Comparison of ENCODE assay signal across 11 cellular contexts in the genomic region with DNA sequence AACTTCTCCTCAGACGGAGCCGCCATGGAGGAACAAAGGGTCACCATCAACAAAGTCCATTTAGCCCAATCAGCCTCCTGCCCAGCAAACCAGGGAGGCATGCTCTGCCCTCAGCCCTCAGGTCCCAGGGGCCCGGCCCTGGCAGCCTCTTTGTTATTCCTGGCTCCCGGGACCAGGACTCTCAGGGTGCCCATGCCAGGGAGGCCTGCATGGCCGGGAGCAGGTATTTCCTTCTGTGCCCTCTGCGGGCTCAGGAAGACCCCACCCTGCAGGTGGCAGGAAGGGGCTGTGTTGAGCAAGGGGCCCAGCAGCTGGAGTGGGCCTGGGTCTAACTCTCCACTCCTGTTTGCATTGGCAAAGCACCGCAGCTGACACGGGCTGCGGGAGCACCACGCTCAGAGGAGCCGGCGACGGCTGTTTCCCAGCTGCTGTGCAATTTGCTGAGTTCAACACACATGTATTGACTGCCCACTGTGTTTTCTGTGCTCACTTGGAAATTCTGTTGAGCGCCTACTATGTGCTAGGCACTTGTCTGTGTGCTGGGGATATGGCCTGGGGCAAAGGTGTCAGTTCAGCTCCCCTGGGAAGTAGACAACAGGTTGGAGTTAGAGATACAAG. TPM values are rescaled to one million over a fixed set of nuclear protein-coding genes. Genes with fewer than 3 reads are reported as not detected.
DNase-seq lines count a peak whose midpoint lies in the region; ATAC-seq, FAIRE-seq and TF ChIP-seq lines count a peak whose summit lies in the region.
"Not testable (repeated sequence)": the region's sequence is repeated elsewhere in the genome, so short reads cannot be mapped to it uniquely, and the experiment has no call there.
"Had no signal": no experiment of that assay in that cellular context is flagged by ENCODE, and none has a peak within 500 bp of the region (broad histone marks: within the 10 kb centered on the region; RNA-seq: fewer than 3 reads in every experiment).

No MANE protein-coding gene starts in this region.

- TF ChIP-seq POLR2A in endothelial cell of umbilical vein (IDR thresholded peaks at IDR 0.05; ENCODE audit: low read depth, low read length); HepG2 (IDR thresholded peaks at IDR 0.05; ENCODE audit: insufficient read depth in 1 of 2, low read depth in 2 of 2, low read length in 2 of 2): not testable (repeated sequence)

- H3K9ac ChIP-seq in BLaER1 treated with 17β-estradiol and CSF1 and Interleukin-3, amounts not matched to agents 10 nM and 100 nM = 0 out of 22 replicates have a peak overlapping the region, but pooled peaks of 2 of the 11 experiments have one; percentile 14 to 20
- H3K9ac ChIP-seq in endothelial cell of umbilical vein (replicated peaks; ENCODE audit: extremely low read depth, insufficient read depth, low read length); HepG2 (ENCODE audit: insufficient read depth, low read depth, low read length): not testable (repeated sequence)

- H3K4me1 ChIP-seq in BLaER1 treated with 17β-estradiol and CSF1 and Interleukin-3, amounts not matched to agents 10 nM and 100 nM = peaks cover 0 to 89% (median 74%) of the 10 kb centered on the region in 10 experiments; a peak in 18 of 20 replicates
- not testable (repeated sequence) for H3K4me1 ChIP-seq in endothelial cell of umbilical vein (ENCODE audit: control insufficient read depth, extremely low read depth, insufficient read depth, low read length); mucosa of descending colon (ENCODE audit: low read depth); aorta (ENCODE audit: control insufficient read depth in 1 of 2, insufficient read depth in 2 of 2, low read length in 2 of 2)
- peaks cover 19% of the 10 kb centered on the region for H3K4me1 ChIP-seq in HepG2 (ENCODE audit: insufficient read depth, low read length)

- not testable (repeated sequence) for H3K4me1 Mint-ChIP-seq in WTC11

- in situ Hi-C loops in HepG2 (cut with HindIII; ENCODE audit: extremely low pct_ligation_motif_present, low pct_unique_long_range_greater_than_20kb) = loop anchor here (5.0 to 10.0 kb wide), 2 partner anchors 137 to 310 kb away; no protein-coding TSS in a partner anchor

- H3K27me3 Mint-ChIP-seq in WTC11 (ENCODE audit: low read depth) = not testable (repeated sequence)

- peak overlapping the region; percentile 21 for H3K27ac Mint-ChIP-seq in WTC11

- dilution Hi-C loops in endothelial cell of umbilical vein (cut with MboI; ENCODE audit: extremely low pct_ligation_motif_present, low sequenced_read_pairs) = not testable (repeated sequence)

- H4K20me1 ChIP-seq in BLaER1 treated with 17β-estradiol and CSF1 and Interleukin-3, amounts not matched to agents 10 nM and 100 nM = peaks cover 0 to 14% (median 0%) of the 10 kb centered on the region in 11 experiments; a peak in 2 of 22 replicates
- H4K20me1 ChIP-seq in endothelial cell of umbilical vein (replicated peaks; ENCODE audit: control insufficient read depth, extremely low read depth, insufficient read depth, low read length); HepG2 (ENCODE audit: insufficient read depth, low read length): not testable (repeated sequence)

- H3K27me3 ChIP-seq in BLaER1 treated with 17β-estradiol and CSF1 and Interleukin-3, amounts not matched to agents 10 nM and 100 nM = peaks cover 0 to 20% (median 0%) of the 10 kb centered on the region in 11 experiments; a peak in 2 of 22 replicates
- not testable (repeated sequence) for H3K27me3 ChIP-seq in endothelial cell of umbilical vein (ENCODE audit: control insufficient read depth in 2 of 2, insufficient read depth in 2 of 2, low read length in 2 of 2); aorta (ENCODE audit: control insufficient read depth in 1 of 2, insufficient read depth in 2 of 2, low read length in 1 of 2)
- peaks cover 0 to 18% of the 10 kb centered on the region in 2 experiments; a peak in 4 of 5 replicates for H3K27me3 ChIP-seq in HepG2 (ENCODE audit: control insufficient read depth in 1 of 2, insufficient read depth in 2 of 2, low read length in 2 of 2)

- H3K79me2 ChIP-seq in endothelial cell of umbilical vein (ENCODE audit: control insufficient read depth, insufficient read depth, low read length); HepG2 (ENCODE audit: insufficient read depth, low read length): not testable (repeated sequence)

- not testable (repeated sequence) for H3K9me3 Mint-ChIP-seq in WTC11

- not testable (repeated sequence) for H2AFZ ChIP-seq in endothelial cell of umbilical vein (ENCODE audit: low read depth, low read length); HepG2 (ENCODE audit: low read length)

- 31% methylated on average over 5 of the region's 14 CpGs for WGBS in HepG2 (ENCODE audit: low lambda C conversion rate)
- 4 to 10% methylated on average over 11 to 14 of the region's 14 CpGs for WGBS in aorta, 2 donors

- H3K9me1 ChIP-seq in endothelial cell of umbilical vein (replicated peaks; ENCODE audit: control insufficient read depth, extremely low read depth, insufficient read depth, low read length) = not testable (repeated sequence)

- BruUV-seq in endothelial cell of umbilical vein (replicated peaks; lab: Mats Ljungman, UMichigan); HepG2 (replicated peaks; lab: Mats Ljungman, UMichigan): not testable (repeated sequence)

- H3K4me3 Mint-ChIP-seq in WTC11 = not testable (repeated sequence)

- not testable (repeated sequence) for H3K4me3 ChIP-seq in BLaER1 treated with 17β-estradiol and CSF1 and Interleukin-3, amounts not matched to agents 10 nM and 100 nM; endothelial cell of umbilical vein (replicated peaks in 1 of 3; ENCODE audit: insufficient read depth in 1 of 3, low read depth in 1 of 3, low read length in 3 of 3); HepG2 (replicated peaks in 1 of 3; ENCODE audit: insufficient read depth in 1 of 3, low read depth in 2 of 3, low read length in 3 of 3); mucosa of descending colon; aorta (ENCODE audit: low read length in 2 of 2)

- not testable (repeated sequence) for TF ChIP-seq CTCF in WTC11 (IDR thresholded peaks at IDR 0.05); endothelial cell of umbilical vein (IDR thresholded peaks at IDR 0.05; ENCODE audit: extremely low read depth in 1 of 2, insufficient read depth in 1 of 2, low read depth in 1 of 2, low read length in 2 of 2); HepG2 (CRISPR knock-in tag; IDR thresholded peaks at IDR 0.05); mucosa of descending colon (IDR thresholded peaks at IDR 0.05)

- TF ChIP-seq RAD21 in HepG2 (CRISPR knock-in tag; IDR thresholded peaks at IDR 0.05) = not testable (repeated sequence)

- H3K36me3 Mint-ChIP-seq in WTC11 = not testable (repeated sequence)

- POLR2A ChIA-PET in WTC11 (lab: Charles Lee); endothelial cell of umbilical vein (lab: Charles Lee); HepG2 (lab: Yijun Ruan, JAX): not testable (repeated sequence)

- H3K4me2 ChIP-seq in BLaER1 treated with 17β-estradiol and CSF1 and Interleukin-3, amounts not matched to agents 10 nM and 100 nM = peak overlapping the region in 9 of 11 experiments; percentile 44 to 74 (median 68); a peak in 18 of 22 replicates
- not testable (repeated sequence) for H3K4me2 ChIP-seq in endothelial cell of umbilical vein (ENCODE audit: insufficient read depth, low read length)
- peak overlapping the region; percentile 49; the same call in 1 of the 2 replicates for H3K4me2 ChIP-seq in HepG2 (ENCODE audit: low read depth, low read length)

- not testable (repeated sequence) for ATAC-seq in WTC11, HepG2, mucosa of descending colon
- ATAC-seq in aorta (ENCODE audit: low FRiP score) = peak; percentile 74

- peak; percentile 73 for FAIRE-seq in endothelial cell of umbilical vein (lab: Jason Lieb, UNC)
- FAIRE-seq in HepG2 (lab: Jason Lieb, UNC) = not testable (repeated sequence)

- H3K36me3 ChIP-seq in BLaER1 treated with 17β-estradiol and CSF1 and Interleukin-3, amounts not matched to agents 10 nM and 100 nM; endothelial cell of umbilical vein (ENCODE audit: control insufficient read depth in 2 of 2, extremely low read depth in 1 of 2, insufficient read depth in 2 of 2, low read length in 2 of 2); HepG2 (replicated peaks in 1 of 2; ENCODE audit: control insufficient read depth in 1 of 2, insufficient read depth in 2 of 2, low read length in 2 of 2); mucosa of descending colon (ENCODE audit: low read depth); aorta (ENCODE audit: control insufficient read depth in 1 of 2, insufficient read depth in 2 of 2, low read length in 1 of 2): not testable (repeated sequence)

- CTCF ChIA-PET in WTC11 (lab: Charles Lee) (interaction anchor here (1.2 kb wide), 2 partner anchors 14 to 89 kb away, joined by 3 to 4 read pairs; no protein-coding TSS in a partner anchor), endothelial cell of umbilical vein (lab: Charles Lee) (interaction anchor here (1.3 kb wide), 1 partner anchor 137 kb away, joined by 6 read pairs; no protein-coding TSS in a partner anchor)
- CTCF ChIA-PET in HepG2 (lab: Yijun Ruan, JAX; ENCODE audit: low intra/inter-chr PET ratio, low total read pairs) = not testable (repeated sequence)

- DNase-seq in NCI-H69 (lab: John Stamatoyannopoulos, UW) = peak; percentile 19
- DNase-seq in WTC11 (ENCODE audit: low spot score); endothelial cell of umbilical vein (ENCODE audit: low read depth, low spot score); HepG2 (ENCODE audit: low spot score): not testable (repeated sequence)
- DNase-seq in mucosa of descending colon = peak in 2 of 3 donors; percentile 6 to 26
- peak; percentile 77 for DNase-seq in posterior vena cava (ENCODE audit: low spot score)
- peak; percentile 87 to 92 for DNase-seq in aorta

- not testable (repeated sequence) for H3K9me3 ChIP-seq in BLaER1 treated with 17β-estradiol and CSF1 and Interleukin-3, amounts not matched to agents 10 nM and 100 nM (replicated peaks in 1 of 11); endothelial cell of umbilical vein (replicated peaks; ENCODE audit: control insufficient read depth, insufficient read depth, low read length); HepG2 (ENCODE audit: low read length); mucosa of descending colon; aorta (ENCODE audit: control insufficient read depth, low read length)

- H3K27ac ChIP-seq in BLaER1 treated with 17β-estradiol and CSF1 and Interleukin-3, amounts not matched to agents 10 nM and 100 nM; endothelial cell of umbilical vein (ENCODE audit: insufficient read depth, low read depth, low read length); HepG2 (ENCODE audit: extremely low read length, insufficient read depth, low read length); aorta (ENCODE audit: low read depth in 1 of 2, low read length in 2 of 2): not testable (repeated sequence)

- intact Hi-C loops in endothelial cell of umbilical vein (cut with micrococcal nuclease) (loop anchor here (5.0 to 10.0 kb wide), 4 partner anchors 60 to 310 kb away; a partner anchor contains a TSS), HepG2 (cut with micrococcal nuclease; ENCODE audit: unreplicated experiment) (loop anchor here (5.0 kb wide), 2 partner anchors 37 to 307 kb away; a partner anchor contains a TSS), mucosa of descending colon (cut with DNase I, micrococcal nuclease) (loop anchor here in 1 of 2 donors (10.0 kb wide), 1 partner anchor 140 kb away; no protein-coding TSS in a partner anchor), posterior vena cava (cut with DNase I) (loop anchor here (10.0 kb wide), 4 partner anchors 120 to 210 kb away; a partner anchor contains a TSS), aorta (cut with DNase I) (loop anchor here (5.0 to 10.0 kb wide), 5 partner anchors 110 to 300 kb away; a partner anchor contains a TSS)

- not testable (repeated sequence) for TF ChIP-seq EP300 in HepG2 (IDR thresholded peaks at IDR 0.05; ENCODE audit: low read depth in 2 of 2, low read length in 2 of 2); HepG2 (CRISPR knock-in tag; IDR thresholded peaks at IDR 0.05; ENCODE audit: borderline replicate concordance)

RNA-seq across cellular contexts. Expression of a gene that starts 33.2 kb away (rescaled TPM):
- total RNA-seq in WTC11 (2021) = 0.18 TPM in 2 of 3 replicates, not detected in the other
- total RNA-seq in endothelial cell of umbilical vein = not detected in 2 replicates
- not detected in 2 replicates for polyA plus RNA-seq in endothelial cell of umbilical vein
- not detected in 2 replicates for polyA plus RNA-seq in endothelial cell of umbilical vein (2011; cell fraction: cytosol; rRNA removed)
- polyA plus RNA-seq in endothelial cell of umbilical vein (2011; cell fraction: nucleus; rRNA removed) = not detected in 2 replicates
- not detected in 2 replicates for polyA plus RNA-seq in endothelial cell of umbilical vein (2012)
- polyA minus RNA-seq in endothelial cell of umbilical vein = not detected in 2 replicates
- polyA minus RNA-seq in endothelial cell of umbilical vein (2011; cell fraction: cytosol; rRNA and poly(A)+ RNA removed) = not detected
- polyA minus RNA-seq in endothelial cell of umbilical vein (2011; cell fraction: nucleus; rRNA and poly(A)+ RNA removed) = not detected in 2 replicates
- total RNA-seq in HepG2 (2016; rRNA removed; fragmentation: Illumina TruSeq; extraction: Trizol) = not detected in 2 replicates
- not detected in 2 replicates for total RNA-seq in HepG2 (2016; cell fraction: cytosol; rRNA removed; fragmentation: Illumina TruSeq; extraction: Trizol; ENCODE audit: low read depth)
- total RNA-seq in HepG2 (2016; cell fraction: insoluble cytoplasmic fraction; rRNA removed; fragmentation: Illumina TruSeq; extraction: Trizol) = not detected in 2 replicates
- not detected in 2 replicates for total RNA-seq in HepG2 (2016; cell fraction: membrane; rRNA removed; fragmentation: Illumina TruSeq; extraction: Trizol)
- not detected in 2 replicates for total RNA-seq in HepG2 (2016; cell fraction: nucleus; rRNA removed; fragmentation: Illumina TruSeq; extraction: Trizol)
- polyA plus RNA-seq in HepG2 (2011; rRNA removed) = not detected in 2 replicates
- not detected in 2 replicates for polyA plus RNA-seq in HepG2 (2011; cell fraction: cytosol; rRNA removed)
- polyA plus RNA-seq in HepG2 (2011; cell fraction: nucleus; rRNA removed) = not detected in 2 replicates
- polyA plus RNA-seq in HepG2 (2012) = not detected in 2 replicates
- polyA plus RNA-seq in HepG2 (2016; cell fraction: cytosol; fragmentation: Illumina TruSeq; extraction: Trizol; ENCODE audit: low read depth) = not detected in 2 replicates
- not detected in 2 replicates for polyA plus RNA-seq in HepG2 (2016; cell fraction: insoluble cytoplasmic fraction; fragmentation: Illumina TruSeq; extraction: Trizol; ENCODE audit: low read depth)
- not detected in 2 replicates for polyA plus RNA-seq in HepG2 (2016; cell fraction: membrane; fragmentation: Illumina TruSeq; extraction: Trizol; ENCODE audit: low read depth)
- polyA plus RNA-seq in HepG2 (2016; cell fraction: nucleus; fragmentation: Illumina TruSeq; extraction: Trizol; ENCODE audit: insufficient read depth, low read depth) = not detected in 2 replicates
- 0.09 TPM in 1 of 2 replicates, not detected in the other for polyA minus RNA-seq in HepG2 (2011; rRNA and poly(A)+ RNA removed; ENCODE audit: low replicate concordance)
- polyA minus RNA-seq in HepG2 (2011; cell fraction: cytosol; rRNA and poly(A)+ RNA removed) = not detected in 2 replicates
- not detected in 2 replicates for polyA minus RNA-seq in HepG2 (2011; cell fraction: nucleus; rRNA and poly(A)+ RNA removed)
- total RNA-seq in mucosa of descending colon = 1 to 10 TPM in 1 of 3 donors, under 1 TPM in 2; 0.38 to 1.4 (median 0.98) TPM
- total RNA-seq in posterior vena cava = not detected
- not detected for total RNA-seq in aorta
- polyA plus RNA-seq in aorta = not detected
- total RNA-seq: A172; CD8-positive, alpha-beta T cell; GM23338 had no signal

RNA-seq across cellular contexts. Expression of a gene that starts 37.2 kb away (rescaled TPM):
- total RNA-seq in WTC11 (2021) (127 to 140 TPM (median 136 TPM) in 3 replicates), endothelial cell of umbilical vein (246 and 262 TPM in 2 replicates), HepG2 (2016; rRNA removed; fragmentation: Illumina TruSeq; extraction: Trizol) (43.6 and 50.2 TPM in 2 replicates), mucosa of descending colon (100 to 1,000 TPM; 150 to 249 (median 231) TPM), posterior vena cava (100 to 1,000 TPM; 359 to 405 TPM), aorta (100 to 1,000 TPM; 361 to 519 TPM)
- polyA plus RNA-seq in endothelial cell of umbilical vein (94.6 and 102 TPM in 2 replicates), HepG2 (2011; rRNA removed) (42.9 and 52.4 TPM in 2 replicates), aorta (100 to 1,000 TPM in 1 of 2 donors, 10 to 100 TPM in 1; 97.8 to 241 TPM)
- 84.4 and 92.1 TPM in 2 replicates for polyA plus RNA-seq in endothelial cell of umbilical vein (2011; cell fraction: cytosol; rRNA removed)
- 160 and 171 TPM in 2 replicates for polyA plus RNA-seq in endothelial cell of umbilical vein (2011; cell fraction: nucleus; rRNA removed)
- 165 and 190 TPM in 2 replicates for polyA plus RNA-seq in endothelial cell of umbilical vein (2012)
- polyA minus RNA-seq in endothelial cell of umbilical vein = 177 and 225 TPM in 2 replicates
- 72.5 TPM for polyA minus RNA-seq in endothelial cell of umbilical vein (2011; cell fraction: cytosol; rRNA and poly(A)+ RNA removed)
- 129 and 135 TPM in 2 replicates for polyA minus RNA-seq in endothelial cell of umbilical vein (2011; cell fraction: nucleus; rRNA and poly(A)+ RNA removed)
- 15.5 and 22.4 TPM in 2 replicates for total RNA-seq in HepG2 (2016; cell fraction: cytosol; rRNA removed; fragmentation: Illumina TruSeq; extraction: Trizol; ENCODE audit: low read depth)
- 35.4 and 49.2 TPM in 2 replicates for total RNA-seq in HepG2 (2016; cell fraction: insoluble cytoplasmic fraction; rRNA removed; fragmentation: Illumina TruSeq; extraction: Trizol)
- 44.2 and 45.8 TPM in 2 replicates for total RNA-seq in HepG2 (2016; cell fraction: membrane; rRNA removed; fragmentation: Illumina TruSeq; extraction: Trizol)
- 44.0 and 52.2 TPM in 2 replicates for total RNA-seq in HepG2 (2016; cell fraction: nucleus; rRNA removed; fragmentation: Illumina TruSeq; extraction: Trizol)
- polyA plus RNA-seq in HepG2 (2011; cell fraction: cytosol; rRNA removed) = 27.7 and 33.6 TPM in 2 replicates
- polyA plus RNA-seq in HepG2 (2011; cell fraction: nucleus; rRNA removed) = 64.4 and 73.7 TPM in 2 replicates
- polyA plus RNA-seq in HepG2 (2012) = 45.3 and 47.7 TPM in 2 replicates
- 21.2 and 23.7 TPM in 2 replicates for polyA plus RNA-seq in HepG2 (2016; cell fraction: cytosol; fragmentation: Illumina TruSeq; extraction: Trizol; ENCODE audit: low read depth)
- 54.0 and 64.3 TPM in 2 replicates for polyA plus RNA-seq in HepG2 (2016; cell fraction: insoluble cytoplasmic fraction; fragmentation: Illumina TruSeq; extraction: Trizol; ENCODE audit: low read depth)
- 40.8 and 46.7 TPM in 2 replicates for polyA plus RNA-seq in HepG2 (2016; cell fraction: membrane; fragmentation: Illumina TruSeq; extraction: Trizol; ENCODE audit: low read depth)
- 98.9 and 100 TPM in 2 replicates for polyA plus RNA-seq in HepG2 (2016; cell fraction: nucleus; fragmentation: Illumina TruSeq; extraction: Trizol; ENCODE audit: insufficient read depth, low read depth)
- 85.4 and 275 TPM in 2 replicates for polyA minus RNA-seq in HepG2 (2011; rRNA and poly(A)+ RNA removed; ENCODE audit: low replicate concordance)
- 31.4 and 37.0 TPM in 2 replicates for polyA minus RNA-seq in HepG2 (2011; cell fraction: cytosol; rRNA and poly(A)+ RNA removed)
- polyA minus RNA-seq in HepG2 (2011; cell fraction: nucleus; rRNA and poly(A)+ RNA removed) = 58.5 and 70.9 TPM in 2 replicates
